ENCODE assay signal across 31 cellular contexts in the genomic region with DNA sequence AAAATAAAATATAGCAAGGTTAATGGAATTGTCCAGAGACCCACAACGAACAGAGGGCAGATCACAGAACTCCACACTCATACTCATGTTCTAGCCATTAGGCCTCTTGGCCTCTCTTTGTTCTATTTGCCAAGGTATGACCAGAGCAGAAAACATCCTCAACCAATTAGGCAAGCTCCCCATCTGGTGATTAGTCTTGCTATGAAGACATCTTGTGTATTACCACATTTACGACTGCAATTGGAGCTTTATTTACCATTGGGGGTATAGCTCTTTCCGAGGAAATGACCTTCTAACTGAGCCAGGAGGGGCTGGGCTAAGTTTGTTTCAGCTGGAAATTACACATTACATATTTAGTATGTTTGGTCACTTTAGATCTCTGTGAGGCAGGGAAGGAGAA.
DNase-seq lines count a peak whose midpoint lies in the region; TF ChIP-seq lines count a peak whose summit lies in the region.
"Had no signal": no experiment of that assay in that cellular context is flagged by ENCODE, and none has a peak within 500 bp of the region (broad histone marks: within the 10 kb centered on the region; RNA-seq: fewer than 3 reads in every experiment).

No MANE protein-coding gene starts in this region.

- H3K4me1 ChIP-seq in adipocyte (ENCODE audit: control insufficient read depth, insufficient read depth, low read length), result peaks cover 3% of the 10 kb centered on the region
- H3K4me1 ChIP-seq: adrenal gland; BLaER1 treated with 17β-estradiol and CSF1 and Interleukin-3, amounts not matched to agents 10 nM and 100 nM; left ventricle myocardium inferior; prostate gland; sigmoid colon; testis; uterus had no signal

- CTCF ChIA-PET in AG04449 (lab: Yijun Ruan, JAX), result interaction anchor here (1.4 kb wide), 1 partner anchor 12 kb away, joined by 3 read pairs; no protein-coding TSS in a partner anchor

- H3K4me3 ChIP-seq in AG04449 (ENCODE audit: low read depth, low read length), result no peak overlapping the region
- no peak overlapping the region for H3K4me3 ChIP-seq in adipocyte (ENCODE audit: low read length)
- H3K4me3 ChIP-seq in WERI-Rb-1 (ENCODE audit: low read depth, low read length), result no peak overlapping the region
- H3K4me3 ChIP-seq: adrenal gland; BLaER1 treated with 17β-estradiol and CSF1 and Interleukin-3, amounts not matched to agents 10 nM and 100 nM; left ventricle myocardium inferior; prostate gland; sigmoid colon; testis; uterus had no signal

- no peak overlapping the region for H3K27ac ChIP-seq in WERI-Rb-1
- H3K27ac ChIP-seq: adrenal gland; BLaER1 treated with 17β-estradiol and CSF1 and Interleukin-3, amounts not matched to agents 10 nM and 100 nM; HL-60; left ventricle myocardium inferior; prostate gland; sigmoid colon; testis had no signal

- no peak overlapping the region for H3K9ac ChIP-seq in adipocyte (ENCODE audit: low read length)
- H3K9ac ChIP-seq: BLaER1 treated with 17β-estradiol and CSF1 and Interleukin-3, amounts not matched to agents 10 nM and 100 nM had no signal

- TF ChIP-seq CTCF in AG04449 (IDR thresholded peaks at IDR 0.05; ENCODE audit: insufficient read depth, low read length, missing control alignments) (no peak), WERI-Rb-1 (IDR thresholded peaks at IDR 0.05; ENCODE audit: low read depth, low read length) (no peak)

- H3K27me3 ChIP-seq in adipocyte (replicated peaks; ENCODE audit: control insufficient read depth, insufficient read depth, low read length), result no peaks in the 10 kb centered on the region
- peaks cover 7% of the 10 kb centered on the region for H3K27me3 ChIP-seq in WERI-Rb-1 (ENCODE audit: insufficient read depth, low read depth, severe bottlenecking)
- H3K27me3 ChIP-seq: adrenal gland; BLaER1 treated with 17β-estradiol and CSF1 and Interleukin-3, amounts not matched to agents 10 nM and 100 nM; sigmoid colon; testis; uterus had no signal

- H3K9me3 ChIP-seq in adipocyte (ENCODE audit: control insufficient read depth, low read length) (peaks cover 6% of the 10 kb centered on the region), WERI-Rb-1 (ENCODE audit: severe bottlenecking) (no peaks in the 10 kb centered on the region)
- H3K9me3 ChIP-seq: adrenal gland; BLaER1 treated with 17β-estradiol and CSF1 and Interleukin-3, amounts not matched to agents 10 nM and 100 nM; prostate gland; sigmoid colon; testis; uterus had no signal

- DNase-seq in AG04449 (ENCODE audit: low read depth, low spot score) (peak; percentile 24), GM03348 (ENCODE audit: low spot score) (peak; percentile 35), adipocyte (ENCODE audit: low read depth) (peak; percentile 51), fibroblast of the conjunctiva (ENCODE audit: low read depth) (peak; percentile 22), NCI-H187 treated with DMSO at 0.1 percent for 48 hours (lab: John Stamatoyannopoulos, UW) (no peak), NCI-H2171 treated with DMSO at 0.1 percent for 48 hours (lab: John Stamatoyannopoulos, UW) (no peak), WERI-Rb-1 (no peak)
- DNase-seq in stimulated activated CD4-positive, alpha-beta T cell treated with anti-CD3 and anti-CD28 coated beads, Interleukin-4, amount 100 ng/mL, for 24 hours, result no peak
- DNase-seq: 8988T; activated CD4-positive, CD25-positive, alpha-beta regulatory T cell; activated CD8-positive, alpha-beta memory T cell treated with anti-CD3 and anti-CD28 coated beads, Interleukin-2, amount 10 ng/mL, durations not matched to agents 7 days and 5 days; activated naive CD4-positive, alpha-beta T cell treated with Interleukin-2 at 50 U/mL for 16 hours; adrenal gland; COR-L47; effector CD8-positive, alpha-beta T cell; GF-D8; Kasumi-1; left ventricle myocardium inferior; naive B cell; NCI-H2171; NCI-H526; nucleus accumbens; SHP77; sigmoid colon; stimulated activated naive CD8-positive, alpha-beta T cell treated with anti-CD3 and anti-CD28 coated beads, Interleukin-15, Interleukin-2, amounts not matched to agents 100 U/mL and 50 U/mL, for 24 hours; T1000; testis; uterus had no signal

- H3K36me3 ChIP-seq in adipocyte (ENCODE audit: control insufficient read depth, insufficient read depth, low read length, severe bottlenecking) (no peaks in the 10 kb centered on the region), WERI-Rb-1 (no peaks in the 10 kb centered on the region)
- H3K36me3 ChIP-seq: adrenal gland; BLaER1 treated with 17β-estradiol and CSF1 and Interleukin-3, amounts not matched to agents 10 nM and 100 nM; left ventricle myocardium inferior; prostate gland; sigmoid colon; uterus had no signal

- POLR2A ChIA-PET in AG04449 (lab: Yijun Ruan, JAX), result no interaction called here

Comparison
In these comparisons a context has a peak if more than half of its experiments do, and no peak if none do; other contexts are left out.
1. DNase-seq: peak in AG04449 (single experiment), GM03348 (single experiment), adipocyte (single experiment) and fibroblast of the conjunctiva (single experiment); none in stimulated activated CD4-positive, alpha-beta T cell treated with anti-CD3 and anti-CD28 coated beads, Interleukin-4, amount 100 ng/mL, for 24 hours (single experiment), NCI-H187 treated with DMSO at 0.1 percent for 48 hours (single experiment), NCI-H2171 treated with DMSO at 0.1 percent for 48 hours (single experiment) and WERI-Rb-1 (single experiment).